1 cellular context compared by ENCODE assay signal in genomic region chr12:57127710-57128518, GRCh38.
TF ChIP-seq lines count a peak whose summit lies in the region.

Gene LRP1 (plus strand): TSS chr12:57128483. CDS start chr12:57128965, 482 bp downstream.

TF ChIP-seq in HepG2, 621 proteins besides CTCF, POLR2A, EP300 and RAD21 (continued from another document and continues in another):
- TF ChIP-seq GMEB1 (CRISPR knock-in tag; IDR thresholded peaks at IDR 0.05; ENCODE audit: borderline replicate concordance) (peak; percentile 66; the same call in 1 of the 2 replicates), ZNF354B (CRISPR knock-in tag; IDR thresholded peaks at IDR 0.05) (no peak), ZNF773 (CRISPR knock-in tag; IDR thresholded peaks at IDR 0.05; ENCODE audit: borderline replicate concordance) (no peak), HNF1A (IDR thresholded peaks at IDR 0.05; ENCODE audit: low read depth) (no peak), HNF1A (CRISPR knock-in tag; IDR thresholded peaks at IDR 0.05; ENCODE audit: borderline replicate concordance) (peak; percentile 22; the same call in 1 of the 2 replicates), ZHX1 (CRISPR knock-in tag; IDR thresholded peaks at IDR 0.05; ENCODE audit: low read depth) (peak; percentile 32; the same call in 1 of the 2 replicates), ZFP62 (CRISPR knock-in tag; IDR thresholded peaks at IDR 0.05) (no peak), ISX (CRISPR knock-in tag; conservative IDR thresholded peaks at IDR 0.05) (no peak), ARID4A (CRISPR knock-in tag; IDR thresholded peaks at IDR 0.05; ENCODE audit: borderline replicate concordance) (peak; percentile 88), ZNF331 (CRISPR knock-in tag; IDR thresholded peaks at IDR 0.05) (0 out of 2 replicates have a peak, but pooled peaks have one; percentile 35), AKNA (CRISPR knock-in tag; IDR thresholded peaks at IDR 0.05; ENCODE audit: borderline replicate concordance) (no peak), SPEN (CRISPR knock-in tag; IDR thresholded peaks at IDR 0.05; ENCODE audit: low read depth) (0 out of 2 replicates have a peak, but pooled peaks have one; percentile 19), MYC (CRISPR knock-in tag; IDR thresholded peaks at IDR 0.05; ENCODE audit: borderline replicate concordance) (peak; percentile 79), ATM (IDR thresholded peaks at IDR 0.05; ENCODE audit: borderline replicate concordance) (no peak), ELK4 (CRISPR knock-in tag; IDR thresholded peaks at IDR 0.05; ENCODE audit: borderline replicate concordance) (no peak), THAP11 (CRISPR knock-in tag; IDR thresholded peaks at IDR 0.05) (peak; percentile 11), SP4 (CRISPR knock-in tag; IDR thresholded peaks at IDR 0.05) (peak; percentile 74), RFX1 (IDR thresholded peaks at IDR 0.05) (no peak), ZEB1 (IDR thresholded peaks at IDR 0.05; ENCODE audit: insufficient replicate concordance, low read depth) (peak; percentile 18), SYNCRIP (IDR thresholded peaks at IDR 0.05; ENCODE audit: insufficient read depth, low read depth, low read length) (no peak), FLYWCH1 (CRISPR knock-in tag; IDR thresholded peaks at IDR 0.05) (no peak), HOXD1 (CRISPR knock-in tag; IDR thresholded peaks at IDR 0.05) (no peak), HNRNPK (IDR thresholded peaks at IDR 0.05; ENCODE audit: low read depth, low read length, poor library complexity, severe bottlenecking) (peak; percentile 95), ZNF569 (CRISPR knock-in tag; IDR thresholded peaks at IDR 0.05; ENCODE audit: borderline replicate concordance) (no peak), ATF4 (CRISPR knock-in tag; IDR thresholded peaks at IDR 0.05) (0 out of 4 replicates have a peak, but pooled peaks of 1 of the 2 experiments have one; percentile 14), ZNF484 (CRISPR knock-in tag; IDR thresholded peaks at IDR 0.05; ENCODE audit: borderline replicate concordance, low read depth) (no peak), RBAK (CRISPR knock-in tag; IDR thresholded peaks at IDR 0.05) (no peak), MIXL1 (CRISPR knock-in tag; IDR thresholded peaks at IDR 0.05) (no peak), MAX (IDR thresholded peaks at IDR 0.05) (peak; percentile 30)
